ENCODE assay signal across 21 cellular contexts in genomic region chr21:34923202-34923601, GRCh38.
"Had no signal": no experiment of that assay in that cellular context is flagged by ENCODE, and none has a peak within 500 bp of the region (broad histone marks: within the 10 kb centered on the region; RNA-seq: fewer than 3 reads in every experiment).

No MANE protein-coding gene starts in this region.

- H3K4me3 ChIP-seq: colonic mucosa, mucosa of descending colon, prostate gland, right atrium auricular region, stomach, upper lobe of left lung had no signal

- DNase-seq: activated CD4-positive, alpha-beta T cell treated with anti-CD3 and anti-CD28 coated beads, Interleukin-2, amount 10 ng/mL, durations not matched to agents 24 days and 14 days; activated CD4-positive, CD25-positive, alpha-beta regulatory T cell; activated CD8-positive, alpha-beta memory T cell treated with anti-CD3 and anti-CD28 coated beads, Interleukin-2, amount 50 U/mL, for 48 hours; aorta; colonic mucosa; foreskin melanocyte; glutamatergic neuron; hippocampal formation; left cardiac atrium; mesenchymal stem cell; mucosa of descending colon; naive B cell; stimulated activated CD4-positive, alpha-beta T cell treated with anti-CD3 and anti-CD28 coated beads, Interleukin-2, amount 100 ng/mL, for 24 hours; stomach; T-helper 1 cell; T-helper 9 cell; upper lobe of left lung had no signal

- H3K4me3 Mint-ChIP-seq: activated CD4-positive, alpha-beta T cell treated with anti-CD3 and anti-CD28 coated beads, Interleukin-2, amount 10 ng/mL, durations not matched to agents 24 days and 14 days; activated T-helper 1 cell treated with anti-CD3 and anti-CD28 coated beads, Interleukin-12 subunit alpha, Interleukin-12 subunit beta, Interleukin-2, Interleukin-4 antibody, amounts not matched to agents 30 ng/mL and 10 ng/mL and 1 ng/mL, durations not matched to agents 14 hours and 24 hours and 36 hours; central memory CD8-positive, alpha-beta T cell had no signal

- H3K9me3 ChIP-seq: colonic mucosa, mucosa of descending colon, prostate gland, right atrium auricular region, stomach, upper lobe of left lung had no signal

- H3K27ac Mint-ChIP-seq: activated T-helper 1 cell treated with anti-CD3 and anti-CD28 coated beads, Interleukin-12 subunit alpha, Interleukin-12 subunit beta, Interleukin-2, Interleukin-4 antibody, amounts not matched to agents 30 ng/mL and 10 ng/mL and 1 ng/mL, durations not matched to agents 14 hours and 24 hours and 36 hours had no signal

- H3K4me1 ChIP-seq: prostate gland, stomach had no signal

- H3K27me3 Mint-ChIP-seq: activated CD4-positive, alpha-beta T cell treated with anti-CD3 and anti-CD28 coated beads, Interleukin-2, amount 10 ng/mL, durations not matched to agents 24 days and 14 days; central memory CD8-positive, alpha-beta T cell; naive B cell had no signal

- ATAC-seq: left cardiac atrium, mucosa of descending colon had no signal

- H3K9me3 Mint-ChIP-seq: activated T-helper 1 cell treated with anti-CD3 and anti-CD28 coated beads, Interleukin-12 subunit alpha, Interleukin-12 subunit beta, Interleukin-2, Interleukin-4 antibody, amounts not matched to agents 30 ng/mL and 10 ng/mL and 1 ng/mL, durations not matched to agents 14 hours and 24 hours and 36 hours; central memory CD8-positive, alpha-beta T cell had no signal

- H3K36me3 ChIP-seq: colonic mucosa, prostate gland, right atrium auricular region, stomach, upper lobe of left lung had no signal

- H3K27me3 ChIP-seq: colonic mucosa, right atrium auricular region, stomach, upper lobe of left lung had no signal
